13 cellular contexts compared by ENCODE assay signal in genomic region chr1:155973723-155974122, GRCh38. TPM values are rescaled to one million over a fixed set of nuclear protein-coding genes. Genes with fewer than 3 reads are reported as not detected.
DNase-seq lines count a peak whose midpoint lies in the region; ATAC-seq, FAIRE-seq and TF ChIP-seq lines count a peak whose summit lies in the region.
"Had no signal": no experiment of that assay in that cellular context is flagged by ENCODE, and none has a peak within 500 bp of the region (broad histone marks: within the 10 kb centered on the region; RNA-seq: fewer than 3 reads in every experiment).

No MANE protein-coding gene starts in this region.

- no peak overlapping the region for H2AK5ac ChIP-seq in mesenchymal stem cell (ENCODE audit: low read length, severe bottlenecking)

- peaks cover 73% of the 10 kb centered on the region for H3K4me1 Mint-ChIP-seq in activated naive CD4-positive, alpha-beta T cell treated with anti-CD3 and anti-CD28 coated beads, Interleukin-2, amount 10 ng/mL, durations not matched to agents 7 days and 5 days
- peaks cover 52% of the 10 kb centered on the region for H3K4me1 Mint-ChIP-seq in astrocyte (ENCODE audit: low read depth, unreplicated experiment)

- no peak overlapping the region for H2BK15ac ChIP-seq in mesenchymal stem cell (ENCODE audit: low read depth, poor library complexity, severe bottlenecking)

- H4K20me1 ChIP-seq in astrocyte (ENCODE audit: insufficient read depth, low read length) = peaks cover 86% of the 10 kb centered on the region

- peak overlapping the region; percentile 100 for H3K4me3 Mint-ChIP-seq in activated naive CD4-positive, alpha-beta T cell treated with anti-CD3 and anti-CD28 coated beads, Interleukin-2, amount 10 ng/mL, durations not matched to agents 7 days and 5 days
- peak overlapping the region; percentile 68 for H3K4me3 Mint-ChIP-seq in astrocyte (ENCODE audit: unreplicated experiment)

- H3K4me3 ChIP-seq in astrocyte (ENCODE audit: insufficient read depth, low read depth, low read length) (no peak overlapping the region), mesenchymal stem cell (ENCODE audit: insufficient read depth in 1 of 2, low read depth in 1 of 2, low read length in 2 of 2) (no peak overlapping the region), transverse colon (no peak overlapping the region), adrenal gland (no peak overlapping the region)
- H3K4me3 ChIP-seq: hepatocyte had no signal

- TF ChIP-seq CTCF in astrocyte (IDR thresholded peaks at IDR 0.05; ENCODE audit: insufficient read depth, low read depth, low read length) = no peak
- no peak for TF ChIP-seq CTCF in transverse colon (IDR thresholded peaks at IDR 0.05)
- TF ChIP-seq CTCF in adrenal gland (IDR thresholded peaks at IDR 0.05) = no peak

- no peak overlapping the region for H2BK5ac ChIP-seq in mesenchymal stem cell (ENCODE audit: low read depth, low read length, poor library complexity, severe bottlenecking)

- H3K4me1 ChIP-seq in astrocyte (ENCODE audit: insufficient read depth, low read length) (peaks cover 66% of the 10 kb centered on the region), mesenchymal stem cell (ENCODE audit: control insufficient read depth, insufficient read depth, low read depth, low read length) (peaks cover 51% of the 10 kb centered on the region), transverse colon (peaks cover 31 to 86% (median 70%) of the 10 kb centered on the region in 4 donors), adrenal gland (replicated peaks in 1 of 2) (peaks cover 9 to 47% of the 10 kb centered on the region in 2 donors)

- H4K91ac ChIP-seq in mesenchymal stem cell (ENCODE audit: low read length) = peak overlapping the region; percentile 78

- ATAC-seq in GM18870 (IDR thresholded peaks at IDR 0.05; ENCODE audit: unreplicated experiment) = no peak
- ATAC-seq: stimulated activated naive CD8-positive, alpha-beta T cell treated with anti-CD3 and anti-CD28 coated beads, Interleukin-15, Interleukin-2, amounts not matched to agents 100 U/mL and 50 U/mL, for 24 hours had no signal

- H4K8ac ChIP-seq in mesenchymal stem cell (ENCODE audit: low read length) = no peak overlapping the region

- TF ChIP-seq POLR2A in transverse colon (IDR thresholded peaks at IDR 0.05) = no peak
- no peak for TF ChIP-seq POLR2A in adrenal gland (IDR thresholded peaks at IDR 0.05)

- H3K36me3 ChIP-seq in astrocyte (ENCODE audit: insufficient read depth, low read length) (peaks cover 7% of the 10 kb centered on the region), mesenchymal stem cell (ENCODE audit: control insufficient read depth in 1 of 2, insufficient read depth in 2 of 2, low read depth in 1 of 2, low read length in 2 of 2) (peaks cover 16 to 39% of the 10 kb centered on the region in 2 experiments), transverse colon (peaks cover 0 to 4% (median 0%) of the 10 kb centered on the region in 4 donors), adrenal gland (replicated peaks in 1 of 2) (no peaks in the 10 kb centered on the region)

- H2AFZ ChIP-seq in astrocyte (ENCODE audit: low read depth, low read length) (no peak overlapping the region), mesenchymal stem cell (ENCODE audit: low read depth, low read length) (no peak overlapping the region)
- H2AFZ ChIP-seq: hepatocyte had no signal

- WGBS in mesenchymal stem cell = 100% methylated on average over 2 of the region's 3 CpGs
- WGBS in transverse colon (ENCODE audit: low coverage in 1 of 2), 2 donors = 66 to 88% methylated on average over 2 to 3 of the region's 3 CpGs
- 70 to 80% (median 73%) methylated on average over 3 of the region's 3 CpGs for WGBS in adrenal gland, 4 donors

- peaks cover 66% of the 10 kb centered on the region for H3K36me3 Mint-ChIP-seq in activated naive CD4-positive, alpha-beta T cell treated with anti-CD3 and anti-CD28 coated beads, Interleukin-2, amount 10 ng/mL, durations not matched to agents 7 days and 5 days
- peaks cover 10% of the 10 kb centered on the region for H3K36me3 Mint-ChIP-seq in astrocyte (ENCODE audit: low read depth, unreplicated experiment)

- H3K79me2 ChIP-seq in astrocyte (ENCODE audit: insufficient read depth, low read length) = peaks cover 99% of the 10 kb centered on the region

- H3K9me3 Mint-ChIP-seq in activated naive CD4-positive, alpha-beta T cell treated with anti-CD3 and anti-CD28 coated beads, Interleukin-2, amount 10 ng/mL, durations not matched to agents 7 days and 5 days = no peaks in the 10 kb centered on the region
- H3K9me3 Mint-ChIP-seq in astrocyte (ENCODE audit: unreplicated experiment) = no peaks in the 10 kb centered on the region

- H3K27me3 ChIP-seq in astrocyte (ENCODE audit: insufficient read depth, low read length) = no peaks in the 10 kb centered on the region
- H3K27me3 ChIP-seq in mesenchymal stem cell (ENCODE audit: control insufficient read depth in 1 of 2, insufficient read depth in 1 of 2, low read length in 2 of 2) = no peaks in the 10 kb centered on the region
- no peaks in the 10 kb centered on the region for H3K27me3 ChIP-seq in transverse colon
- H3K27me3 ChIP-seq in adrenal gland = no peaks in the 10 kb centered on the region
- H3K27me3 ChIP-seq: hepatocyte had no signal

- no peak overlapping the region for H3K4ac ChIP-seq in mesenchymal stem cell (ENCODE audit: low read depth in 1 of 2, low read length in 2 of 2)

- H2BK12ac ChIP-seq in mesenchymal stem cell (ENCODE audit: low read length in 2 of 2) = no peak overlapping the region

- no peak overlapping the region for H3K27ac ChIP-seq in astrocyte (ENCODE audit: low read depth, low read length)
- no peak overlapping the region for H3K27ac ChIP-seq in mesenchymal stem cell (ENCODE audit: low read length, poor library complexity, severe bottlenecking)
- H3K27ac ChIP-seq in transverse colon = peak overlapping the region; percentile 92 to 96 (median 94)
- H3K27ac ChIP-seq in adrenal gland = no peak overlapping the region

- H3K18ac ChIP-seq in mesenchymal stem cell (ENCODE audit: low read depth in 1 of 2, low read length in 2 of 2) = no peak overlapping the region

- H3K23ac ChIP-seq in mesenchymal stem cell (ENCODE audit: low read length in 2 of 2) = no peak overlapping the region

- in situ Hi-C loops in transverse colon (cut with MboI; ENCODE audit: low pct_ligation_motif_present in 1 of 4, low pct_unique_long_range_greater_than_20kb in 1 of 4, low sequenced_read_pairs in 3 of 4) = no loop called here

- H3K27ac Mint-ChIP-seq in activated naive CD4-positive, alpha-beta T cell treated with anti-CD3 and anti-CD28 coated beads, Interleukin-2, amount 10 ng/mL, durations not matched to agents 7 days and 5 days = no peak overlapping the region
- H3K27ac Mint-ChIP-seq in astrocyte (ENCODE audit: unreplicated experiment) = peak overlapping the region; percentile 70

- H3K9me3 ChIP-seq in astrocyte (ENCODE audit: insufficient read depth, low read depth, low read length) (no peaks in the 10 kb centered on the region), mesenchymal stem cell (ENCODE audit: control insufficient read depth, low read length) (no peaks in the 10 kb centered on the region), transverse colon (no peaks in the 10 kb centered on the region), adrenal gland (replicated peaks in 1 of 3) (no peaks in the 10 kb centered on the region)

- no peak overlapping the region for H2BK120ac ChIP-seq in mesenchymal stem cell (ENCODE audit: low read depth, low read length)

- TF ChIP-seq EP300 in transverse colon (IDR thresholded peaks at IDR 0.05; ENCODE audit: low read depth) = no peak

- intact Hi-C loops in transverse colon (cut with DNase I; ENCODE audit: low total_unique reads) (no loop called here), adrenal gland (cut with DNase I) (no loop called here)

- peaks cover 3% of the 10 kb centered on the region for H3K79me1 ChIP-seq in mesenchymal stem cell (replicated peaks; ENCODE audit: low read length, poor library complexity, severe bottlenecking)

- H3K14ac ChIP-seq in mesenchymal stem cell (ENCODE audit: low read length in 2 of 2) = no peak overlapping the region

- H3K27me3 Mint-ChIP-seq in activated naive CD4-positive, alpha-beta T cell treated with anti-CD3 and anti-CD28 coated beads, Interleukin-2, amount 10 ng/mL, durations not matched to agents 7 days and 5 days = no peaks in the 10 kb centered on the region
- H3K27me3 Mint-ChIP-seq in astrocyte (ENCODE audit: low read depth, unreplicated experiment) = no peaks in the 10 kb centered on the region

- no peak overlapping the region for H3K9ac ChIP-seq in astrocyte (ENCODE audit: low read length)
- no peak overlapping the region for H3K9ac ChIP-seq in mesenchymal stem cell (ENCODE audit: low read length)

- DNase-seq in activated naive CD4-positive, alpha-beta T cell treated with anti-CD3 and anti-CD28 coated beads, Interleukin-2, amount 10 ng/mL, durations not matched to agents 7 days and 5 days = no peak
- no peak for DNase-seq in activated naive CD4-positive, alpha-beta T cell treated with Interleukin-2 at 50 U/mL for 16 hours
- DNase-seq in astrocyte (ENCODE audit: low read depth) (no peak), mesenchymal stem cell (no peak), transverse colon (no peak), adrenal gland (no peak), LoVo (ENCODE audit: low spot score) (no peak)
- DNase-seq: NCI-H748 treated with DMSO at 0.1 percent for 48 hours; stimulated activated naive CD8-positive, alpha-beta T cell treated with anti-CD3 and anti-CD28 coated beads, Interleukin-15, Interleukin-2, amounts not matched to agents 100 U/mL and 50 U/mL, for 24 hours had no signal

- CTCF ChIA-PET in activated naive CD4-positive, alpha-beta T cell treated with anti-CD3 and anti-CD28 coated beads, Interleukin-2, amount 10 ng/mL, durations not matched to agents 7 days and 5 days (lab: Charles Lee) = interaction anchor here (0.8 to 12.7 kb wide), 4 partner anchors 9 to 35 kb away, joined by 3 to 98 read pairs (median 22); partner anchors contain the start of gene RXFP4

- no peak for FAIRE-seq in astrocyte (lab: Jason Lieb, UNC)

- H3K4me2 ChIP-seq in astrocyte (ENCODE audit: low read length) (no peak overlapping the region), mesenchymal stem cell (ENCODE audit: low read length, poor library complexity, severe bottlenecking) (no peak overlapping the region)

RNA-seq across cellular contexts. Expression of gene ARHGEF2, which starts 4.6 kb away (rescaled TPM):
- total RNA-seq in astrocyte = 98.3 and 99.3 TPM in 2 replicates
- polyA plus RNA-seq in mesenchymal stem cell (2013, experiment 1 of 2) = 58.9 TPM
- polyA plus RNA-seq in mesenchymal stem cell (2013, experiment 2 of 2) = 55.6 TPM
- total RNA-seq in transverse colon = 100 to 1,000 TPM; 107 to 244 (median 169) TPM
- 10 to 100 TPM; 22.3 to 41.3 (median 33.4) TPM for total RNA-seq in adrenal gland
- 10 to 100 TPM; 13.6 to 27.8 (median 19.9) TPM for polyA plus RNA-seq in adrenal gland

RNA-seq across cellular contexts. Expression of gene RXFP4, which starts 32.3 kb away (rescaled TPM):
- total RNA-seq in astrocyte (not detected in 2 replicates), transverse colon (10 to 100 TPM in 1 of 4 donors, 1 to 10 TPM in 2, under 1 TPM in 1; 0.80 to 11.6 (median 2.5) TPM), adrenal gland (not detected)
- polyA plus RNA-seq in mesenchymal stem cell (2013, experiment 1 of 2) = not detected
- not detected for polyA plus RNA-seq in mesenchymal stem cell (2013, experiment 2 of 2)
- not detected for polyA plus RNA-seq in adrenal gland
- total RNA-seq: H4, M059J had no signal
- polyA plus RNA-seq: hepatocyte had no signal

RNA-seq across cellular contexts. Expression of gene KHDC4, which starts 39.5 kb away (rescaled TPM):
- total RNA-seq in astrocyte = 44.6 and 48.2 TPM in 2 replicates
- 18.9 TPM for polyA plus RNA-seq in mesenchymal stem cell (2013, experiment 1 of 2)
- 17.3 TPM for polyA plus RNA-seq in mesenchymal stem cell (2013, experiment 2 of 2)
- total RNA-seq in transverse colon = 100 to 1,000 TPM in 2 of 4 donors, 10 to 100 TPM in 2; 76.2 to 158 (median 98.7) TPM
- total RNA-seq in adrenal gland = 10 to 100 TPM; 16.8 to 48.5 (median 37.8) TPM
- polyA plus RNA-seq in adrenal gland = 10 to 100 TPM; 33.2 to 46.4 (median 37.0) TPM

RNA-seq across cellular contexts. Expression of gene SSR2, which starts 47.0 kb away (rescaled TPM):
- total RNA-seq in astrocyte (236 and 244 TPM in 2 replicates), transverse colon (100 to 1,000 TPM in 2 of 4 donors, 10 to 100 TPM in 2; 51.2 to 275 (median 168) TPM), adrenal gland (100 to 1,000 TPM; 171 to 722 (median 354) TPM)
- polyA plus RNA-seq in mesenchymal stem cell (2013, experiment 1 of 2) = 523 TPM
- polyA plus RNA-seq in mesenchymal stem cell (2013, experiment 2 of 2) = 523 TPM
- 100 to 1,000 TPM; 164 to 724 (median 287) TPM for polyA plus RNA-seq in adrenal gland

Comparison
In these comparisons a context has a peak if more than half of its experiments do, and no peak if none do; other contexts are left out.
1. H3K27ac ChIP-seq: peak in transverse colon (4 of 4); none in astrocyte (single experiment), mesenchymal stem cell (single experiment) and adrenal gland (0 of 5).